26 cellular contexts compared by ENCODE assay signal in the genomic region with DNA sequence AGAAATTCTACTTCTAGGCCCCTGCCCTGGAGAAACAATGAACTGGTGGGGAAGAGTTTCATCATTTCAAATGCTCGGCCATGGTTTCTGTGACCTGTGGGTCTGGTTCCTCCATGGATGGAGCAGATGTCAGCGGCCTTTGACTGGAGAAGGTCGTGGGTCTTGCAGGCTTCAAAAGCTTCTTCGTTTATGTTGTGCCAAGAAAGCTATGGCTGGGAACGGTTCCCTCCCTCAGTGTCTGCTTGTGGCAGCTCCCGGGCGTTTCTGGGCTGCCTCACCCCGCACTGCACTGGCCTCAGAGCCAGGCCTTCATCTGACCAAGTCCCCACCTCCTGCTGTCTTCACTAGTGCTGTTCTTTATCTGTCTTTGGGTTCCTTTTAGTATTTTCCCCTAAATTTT. TPM values are rescaled to one million over a fixed set of nuclear protein-coding genes. Genes with fewer than 3 reads are reported as not detected.
DNase-seq lines count a peak whose midpoint lies in the region; ATAC-seq, FAIRE-seq and TF ChIP-seq lines count a peak whose summit lies in the region.
"Had no signal": no experiment of that assay in that cellular context is flagged by ENCODE, and none has a peak within 500 bp of the region (broad histone marks: within the 10 kb centered on the region; RNA-seq: fewer than 3 reads in every experiment).

No MANE protein-coding gene starts in this region.

- no peak overlapping the region for H3K4me3 Mint-ChIP-seq in WTC11
- H3K4me3 Mint-ChIP-seq: activated T-cell treated with anti-CD3 and anti-CD28 coated beads, Interleukin-2, amount 50 U/mL, for 24 hours; CD8-positive, alpha-beta memory T cell; naive thymus-derived CD8-positive, alpha-beta T cell had no signal

- ATAC-seq in WTC11 (no peak), HG03095 (IDR thresholded peaks at IDR 0.05; ENCODE audit: unreplicated experiment) (no peak)
- ATAC-seq: naive thymus-derived CD8-positive, alpha-beta T cell; psoas muscle had no signal

- no peaks in the 10 kb centered on the region; the same call in none of the 2 replicates for H3K27me3 Mint-ChIP-seq in WTC11 (ENCODE audit: low read depth)
- H3K27me3 Mint-ChIP-seq: activated T-cell treated with anti-CD3 and anti-CD28 coated beads, Interleukin-2, amount 50 U/mL, for 24 hours; naive thymus-derived CD8-positive, alpha-beta T cell had no signal

- TF ChIP-seq CTCF in WTC11 (IDR thresholded peaks at IDR 0.05) = no peak
- TF ChIP-seq CTCF in kidney (IDR thresholded peaks at IDR 0.05; ENCODE audit: borderline replicate concordance, extremely low read depth, insufficient read depth) = no peak
- no peak for TF ChIP-seq CTCF in D721Med (IDR thresholded peaks at IDR 0.05; ENCODE audit: insufficient read depth, missing control alignments)

- peaks cover 6 to 13% of the 10 kb centered on the region in 2 donors for H3K4me1 ChIP-seq in kidney (ENCODE audit: control insufficient read depth in 1 of 2, insufficient read depth in 1 of 2, low read depth in 1 of 2, low read length in 2 of 2)
- H3K4me1 ChIP-seq: psoas muscle had no signal

- no peak overlapping the region for H3K9ac ChIP-seq in kidney (ENCODE audit: low read length in 2 of 2)

- CTCF ChIA-PET in WTC11 (lab: Charles Lee) = interaction anchor here (0.9 to 1.9 kb wide), 3 partner anchors 10 to 96 kb away, joined by 3 to 8 read pairs (median 5); no protein-coding TSS in a partner anchor

- H3K9me3 ChIP-seq in kidney (ENCODE audit: control insufficient read depth in 1 of 2, low read length in 2 of 2) = no peaks in the 10 kb centered on the region
- H3K9me3 ChIP-seq: psoas muscle, SJCRH30 had no signal

- FAIRE-seq in kidney (lab: Jason Lieb, UNC) (no peak), D721Med (lab: Jason Lieb, UNC) (no peak)
- FAIRE-seq: TTC549 had no signal

- no peak overlapping the region for H3K27ac ChIP-seq in kidney (ENCODE audit: low read depth in 2 of 2, low read length in 2 of 2)
- H3K27ac ChIP-seq: 22Rv1, PC-9, psoas muscle, SJCRH30 had no signal

- DNase-seq in activated CD8-positive, alpha-beta memory T cell treated with anti-CD3 and anti-CD28 coated beads, Interleukin-2, amount 50 U/mL, for 4 hours = peak; percentile 5
- no peak for DNase-seq in activated CD8-positive, alpha-beta memory T cell treated with anti-CD3 and anti-CD28 coated beads for 24 hours
- DNase-seq in WTC11 (ENCODE audit: low spot score) (no peak), kidney (peak; percentile 51), posterior vena cava (ENCODE audit: low spot score) (peak; percentile 19), D721Med (ENCODE audit: insufficient read length, low spot score) (no peak), NCI-H510A treated with DMSO at 0.1 percent for 48 hours (lab: John Stamatoyannopoulos, UW) (no peak)
- DNase-seq: activated gamma-delta T cell treated with Interleukin-2 at 50 U/mL for 16 hours; activated T-cell treated with anti-CD3 and anti-CD28 coated beads, Interleukin-2, amount 50 U/mL, for 24 hours; AML-193; caudate nucleus; dermis blood vessel endothelial cell; DMS53; GF-D8; glutamatergic neuron; GOT3; NCI-H524; PC-9; psoas muscle; SJCRH30; T-helper 1 cell had no signal

- H3K9me3 Mint-ChIP-seq in WTC11 = no peaks in the 10 kb centered on the region
- H3K9me3 Mint-ChIP-seq: activated T-cell treated with anti-CD3 and anti-CD28 coated beads, Interleukin-2, amount 50 U/mL, for 24 hours; CD8-positive, alpha-beta memory T cell; naive thymus-derived CD8-positive, alpha-beta T cell had no signal

- intact Hi-C loops in kidney (cut with DNase I) = no loop called here
- intact Hi-C loops in posterior vena cava (cut with DNase I) = no loop called here

- H3K36me3 ChIP-seq in kidney (ENCODE audit: control insufficient read depth in 1 of 2, insufficient read depth in 2 of 2, low read length in 2 of 2) = no peaks in the 10 kb centered on the region
- H3K36me3 ChIP-seq: SJCRH30 had no signal

- H3K4me3 ChIP-seq in kidney (ENCODE audit: low read length in 2 of 2) = no peak overlapping the region
- H3K4me3 ChIP-seq: PC-9, psoas muscle, SJCRH30 had no signal

- H3K27ac Mint-ChIP-seq in WTC11 = peak overlapping the region; percentile 44; the same call in 1 of the 2 replicates
- H3K27ac Mint-ChIP-seq: activated T-cell treated with anti-CD3 and anti-CD28 coated beads, Interleukin-2, amount 50 U/mL, for 24 hours; CD8-positive, alpha-beta memory T cell had no signal

- POLR2A ChIA-PET in WTC11 (lab: Charles Lee) = no interaction called here

- H3K36me3 Mint-ChIP-seq in WTC11 = no peaks in the 10 kb centered on the region
- H3K36me3 Mint-ChIP-seq: CD8-positive, alpha-beta memory T cell; naive thymus-derived CD8-positive, alpha-beta T cell had no signal

- H3K4me1 Mint-ChIP-seq in WTC11 = peaks cover 28% of the 10 kb centered on the region
- H3K4me1 Mint-ChIP-seq: CD8-positive, alpha-beta memory T cell had no signal

TF ChIP-seq in WTC11, 78 proteins besides CTCF, POLR2A, EP300 and RAD21:
- TF ChIP-seq TEAD4 (CRISPR knock-in tag; IDR thresholded peaks at IDR 0.05) = no peak
- no peak for TF ChIP-seq MXD4 (CRISPR knock-in tag; IDR thresholded peaks at IDR 0.05; ENCODE audit: borderline replicate concordance)
- TF ChIP-seq ZNF263 (CRISPR knock-in tag; IDR thresholded peaks at IDR 0.05; ENCODE audit: low read depth) = no peak
- TF ChIP-seq, protein P1, sequence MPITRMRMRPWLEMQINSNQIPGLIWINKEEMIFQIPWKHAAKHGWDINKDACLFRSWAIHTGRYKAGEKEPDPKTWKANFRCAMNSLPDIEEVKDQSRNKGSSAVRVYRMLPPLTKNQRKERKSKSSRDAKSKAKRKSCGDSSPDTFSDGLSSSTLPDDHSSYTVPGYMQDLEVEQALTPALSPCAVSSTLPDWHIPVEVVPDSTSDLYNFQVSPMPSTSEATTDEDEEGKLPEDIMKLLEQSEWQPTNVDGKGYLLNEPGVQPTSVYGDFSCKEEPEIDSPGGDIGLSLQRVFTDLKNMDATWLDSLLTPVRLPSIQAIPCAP (CRISPR knock-in tag; IDR thresholded peaks at IDR 0.05) = no peak
- TF ChIP-seq, protein P2, sequence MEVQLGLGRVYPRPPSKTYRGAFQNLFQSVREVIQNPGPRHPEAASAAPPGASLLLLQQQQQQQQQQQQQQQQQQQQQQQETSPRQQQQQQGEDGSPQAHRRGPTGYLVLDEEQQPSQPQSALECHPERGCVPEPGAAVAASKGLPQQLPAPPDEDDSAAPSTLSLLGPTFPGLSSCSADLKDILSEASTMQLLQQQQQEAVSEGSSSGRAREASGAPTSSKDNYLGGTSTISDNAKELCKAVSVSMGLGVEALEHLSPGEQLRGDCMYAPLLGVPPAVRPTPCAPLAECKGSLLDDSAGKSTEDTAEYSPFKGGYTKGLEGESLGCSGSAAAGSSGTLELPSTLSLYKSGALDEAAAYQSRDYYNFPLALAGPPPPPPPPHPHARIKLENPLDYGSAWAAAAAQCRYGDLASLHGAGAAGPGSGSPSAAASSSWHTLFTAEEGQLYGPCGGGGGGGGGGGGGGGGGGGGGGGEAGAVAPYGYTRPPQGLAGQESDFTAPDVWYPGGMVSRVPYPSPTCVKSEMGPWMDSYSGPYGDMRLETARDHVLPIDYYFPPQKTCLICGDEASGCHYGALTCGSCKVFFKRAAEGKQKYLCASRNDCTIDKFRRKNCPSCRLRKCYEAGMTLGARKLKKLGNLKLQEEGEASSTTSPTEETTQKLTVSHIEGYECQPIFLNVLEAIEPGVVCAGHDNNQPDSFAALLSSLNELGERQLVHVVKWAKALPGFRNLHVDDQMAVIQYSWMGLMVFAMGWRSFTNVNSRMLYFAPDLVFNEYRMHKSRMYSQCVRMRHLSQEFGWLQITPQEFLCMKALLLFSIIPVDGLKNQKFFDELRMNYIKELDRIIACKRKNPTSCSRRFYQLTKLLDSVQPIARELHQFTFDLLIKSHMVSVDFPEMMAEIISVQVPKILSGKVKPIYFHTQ (CRISPR knock-in tag; IDR thresholded peaks at IDR 0.05) = no peak
- TF ChIP-seq, protein P3, sequence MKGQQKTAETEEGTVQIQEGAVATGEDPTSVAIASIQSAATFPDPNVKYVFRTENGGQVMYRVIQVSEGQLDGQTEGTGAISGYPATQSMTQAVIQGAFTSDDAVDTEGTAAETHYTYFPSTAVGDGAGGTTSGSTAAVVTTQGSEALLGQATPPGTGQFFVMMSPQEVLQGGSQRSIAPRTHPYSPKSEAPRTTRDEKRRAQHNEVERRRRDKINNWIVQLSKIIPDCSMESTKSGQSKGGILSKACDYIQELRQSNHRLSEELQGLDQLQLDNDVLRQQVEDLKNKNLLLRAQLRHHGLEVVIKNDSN (CRISPR knock-in tag; IDR thresholded peaks at IDR 0.05) = no peak
- TF ChIP-seq TCF7 (CRISPR knock-in tag; IDR thresholded peaks at IDR 0.05; ENCODE audit: low read depth) = no peak
- TF ChIP-seq ZNF232 (CRISPR knock-in tag; IDR thresholded peaks at IDR 0.05) = no peak
- TF ChIP-seq NFE2L1 (CRISPR knock-in tag; IDR thresholded peaks at IDR 0.05) = no peak
- no peak for TF ChIP-seq NFATC4 (CRISPR knock-in tag; IDR thresholded peaks at IDR 0.05)
TF ChIP-seq in WTC11: peak in this region for 0.

RNA-seq across cellular contexts. Expression of a gene that starts 46.4 kb away (rescaled TPM):
- total RNA-seq in WTC11 (2021) (37.1 to 41.4 TPM (median 39.7 TPM) in 3 replicates), kidney (30.2 TPM), posterior vena cava (10 to 100 TPM; 27.1 to 27.4 TPM)
- polyA plus RNA-seq in kidney (ENCODE audit: insufficient read depth, low read depth, low replicate concordance) = 18.3 TPM

Comparison
In these comparisons a context has a peak if more than half of its experiments do, and no peak if none do; other contexts are left out.
1. DNase-seq: peak in activated CD8-positive, alpha-beta memory T cell treated with anti-CD3 and anti-CD28 coated beads, Interleukin-2, amount 50 U/mL, for 4 hours (single experiment), kidney (single experiment) and posterior vena cava (single experiment); none in activated CD8-positive, alpha-beta memory T cell treated with anti-CD3 and anti-CD28 coated beads for 24 hours (single experiment), WTC11 (single experiment), D721Med (single experiment) and NCI-H510A treated with DMSO at 0.1 percent for 48 hours (single experiment).